Comparison of ENCODE assay signal across 1 cellular context in genomic region chr6:117389227-117390057, GRCh38.
A peak's percentile ranks its signal among the peaks of the same experiment; 100 is the strongest.
TF ChIP-seq lines count a peak whose summit lies in the region.

No MANE protein-coding gene starts in this region.

TF ChIP-seq in HepG2, 621 proteins besides CTCF, POLR2A, EP300 and RAD21 (continued from another document and continues in another):
- peak; percentile 71; the same call in 1 of the 2 replicates for TF ChIP-seq SMARCC2 (IDR thresholded peaks at IDR 0.05)
- peak; percentile 75; the same call in 1 of the 2 replicates for TF ChIP-seq ATF3 (CRISPR knock-in tag; IDR thresholded peaks at IDR 0.05)
- TF ChIP-seq DMAP1 (CRISPR knock-in tag; IDR thresholded peaks at IDR 0.05), result peak; percentile 52; the same call in 1 of the 2 replicates
- no peak for TF ChIP-seq TFE3 (CRISPR knock-in tag; IDR thresholded peaks at IDR 0.05)
- TF ChIP-seq JUNB (CRISPR knock-in tag; IDR thresholded peaks at IDR 0.05; ENCODE audit: borderline replicate concordance), result peak; percentile 70; the same call in 1 of the 2 replicates
- 0 out of 2 replicates have a peak, but pooled peaks have one; percentile 23 for TF ChIP-seq KDM4B (CRISPR knock-in tag; IDR thresholded peaks at IDR 0.05)
- no peak for TF ChIP-seq ZNF674 (CRISPR knock-in tag; IDR thresholded peaks at IDR 0.05; ENCODE audit: low read depth)
- TF ChIP-seq ZNF841 (CRISPR knock-in tag; IDR thresholded peaks at IDR 0.05; ENCODE audit: borderline replicate concordance), result 0 out of 2 replicates have a peak, but pooled peaks have one; percentile 8
- TF ChIP-seq FOSL1 (CRISPR knock-in tag; IDR thresholded peaks at IDR 0.05; ENCODE audit: borderline replicate concordance), result peak; percentile 82; the same call in 1 of the 2 replicates
- TF ChIP-seq TBL1XR1 (IDR thresholded peaks at IDR 0.05; ENCODE audit: borderline replicate concordance, low read length, partially characterized antibody), result peak; percentile 70
- 0 out of 2 replicates have a peak, but pooled peaks have one; percentile 56 for TF ChIP-seq ZNF24 (IDR thresholded peaks at IDR 0.05)
- peak; percentile 68; the same call in 1 of the 2 replicates for TF ChIP-seq ARID3A (IDR thresholded peaks at IDR 0.05; ENCODE audit: low read depth, low read length)
- peak; percentile 66; the same call in 1 of the 2 replicates for TF ChIP-seq KAT8 (CRISPR knock-in tag; IDR thresholded peaks at IDR 0.05)
- TF ChIP-seq FOXA3 (CRISPR knock-in tag; IDR thresholded peaks at IDR 0.05), result peak; percentile 71; the same call in 1 of the 2 replicates
- no peak for TF ChIP-seq SMAD9 (CRISPR knock-in tag; IDR thresholded peaks at IDR 0.05)
- TF ChIP-seq CSRNP1 (CRISPR knock-in tag; IDR thresholded peaks at IDR 0.05), result 0 out of 2 replicates have a peak, but pooled peaks have one; percentile 50
- 0 out of 2 replicates have a peak, but pooled peaks have one; percentile 44 for TF ChIP-seq NFKBIZ (CRISPR knock-in tag; IDR thresholded peaks at IDR 0.05)
- no peak for TF ChIP-seq BATF2 (CRISPR knock-in tag; IDR thresholded peaks at IDR 0.05)
- TF ChIP-seq NCOR1 (IDR thresholded peaks at IDR 0.05; ENCODE audit: borderline replicate concordance, low read length), result peak; percentile 63; the same call in 1 of the 2 replicates
- TF ChIP-seq ZBTB25 (CRISPR knock-in tag; IDR thresholded peaks at IDR 0.05), result peak; percentile 72; the same call in 1 of the 2 replicates
- no peak for TF ChIP-seq MTA3 (CRISPR knock-in tag; IDR thresholded peaks at IDR 0.05)
- TF ChIP-seq ZSCAN5A (CRISPR knock-in tag; IDR thresholded peaks at IDR 0.05; ENCODE audit: borderline replicate concordance), result peak; percentile 65; the same call in 1 of the 2 replicates
- no peak for TF ChIP-seq PBX3 (CRISPR knock-in tag; IDR thresholded peaks at IDR 0.05; ENCODE audit: borderline replicate concordance)
- no peak for TF ChIP-seq IKZF5 (CRISPR knock-in tag; IDR thresholded peaks at IDR 0.05)
- peak; percentile 30; the same call in 1 of the 2 replicates for TF ChIP-seq BCL6 (CRISPR knock-in tag; IDR thresholded peaks at IDR 0.05)
- no peak for TF ChIP-seq KDM3A (CRISPR knock-in tag; IDR thresholded peaks at IDR 0.05; ENCODE audit: low read depth)
- TF ChIP-seq TEAD3 (CRISPR knock-in tag; optimal IDR thresholded peaks at IDR 0.05; ENCODE audit: borderline replicate concordance), result peak; percentile 43
- TF ChIP-seq PAXIP1 (CRISPR knock-in tag; conservative IDR thresholded peaks at IDR 0.05), result 0 out of 2 replicates have a peak, but pooled peaks have one; percentile 32
- TF ChIP-seq ATF4 (CRISPR knock-in tag; IDR thresholded peaks at IDR 0.05), result peak in 1 of 2 experiments; percentile 97; a peak in 2 of 4 replicates
- TF ChIP-seq HMG20A (CRISPR knock-in tag; IDR thresholded peaks at IDR 0.05; ENCODE audit: borderline replicate concordance), result peak; percentile 85
- no peak for TF ChIP-seq ZNF281 (CRISPR knock-in tag; IDR thresholded peaks at IDR 0.05; ENCODE audit: borderline replicate concordance)
- 0 out of 2 replicates have a peak, but pooled peaks have one; percentile 12 for TF ChIP-seq DRAP1 (CRISPR knock-in tag; IDR thresholded peaks at IDR 0.05)
- peak; percentile 45; the same call in 1 of the 2 replicates for TF ChIP-seq GFI1 (CRISPR knock-in tag; IDR thresholded peaks at IDR 0.05; ENCODE audit: borderline replicate concordance)
- no peak for TF ChIP-seq SP4 (CRISPR knock-in tag; IDR thresholded peaks at IDR 0.05)
